In the genomic region with DNA sequence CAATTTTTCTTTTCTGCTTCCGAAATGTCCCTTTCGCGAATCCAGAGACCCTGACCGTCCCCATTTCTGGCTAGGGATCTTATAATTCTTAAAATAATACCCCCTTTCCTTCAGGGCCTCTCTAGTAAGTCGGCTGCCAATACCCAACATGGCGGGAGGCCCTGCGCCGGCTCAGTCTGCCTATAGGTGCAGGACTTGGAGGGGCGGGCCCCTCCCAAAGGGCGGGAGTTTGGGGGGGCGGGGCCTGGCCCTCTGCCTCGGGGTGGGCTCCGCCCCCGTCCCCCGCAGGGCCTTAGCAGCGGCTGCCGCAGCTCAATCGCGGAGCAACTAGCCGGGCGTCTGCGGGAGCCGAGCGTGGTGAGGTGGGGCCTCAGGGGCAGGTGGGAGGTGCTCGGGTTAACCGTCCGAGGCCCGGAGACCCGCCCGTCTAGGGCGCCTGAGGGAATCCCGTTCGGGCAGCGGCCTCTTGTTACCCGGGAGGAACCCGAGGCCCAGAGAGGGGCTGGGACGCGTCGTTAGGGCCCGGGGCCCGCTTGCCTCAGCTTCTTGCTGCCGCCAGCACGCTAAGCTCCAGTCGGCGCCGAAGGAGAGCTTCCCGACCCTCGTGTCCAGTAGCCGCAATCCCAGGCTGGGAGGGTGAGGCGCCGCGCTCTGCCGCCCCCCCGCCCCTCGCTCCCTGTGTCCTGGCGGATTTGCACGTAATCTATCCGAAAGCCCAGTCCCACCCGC, we compare ENCODE assay signal across 1 cellular context.
TF ChIP-seq lines count a peak whose summit lies in the region.

A gene with protein sequence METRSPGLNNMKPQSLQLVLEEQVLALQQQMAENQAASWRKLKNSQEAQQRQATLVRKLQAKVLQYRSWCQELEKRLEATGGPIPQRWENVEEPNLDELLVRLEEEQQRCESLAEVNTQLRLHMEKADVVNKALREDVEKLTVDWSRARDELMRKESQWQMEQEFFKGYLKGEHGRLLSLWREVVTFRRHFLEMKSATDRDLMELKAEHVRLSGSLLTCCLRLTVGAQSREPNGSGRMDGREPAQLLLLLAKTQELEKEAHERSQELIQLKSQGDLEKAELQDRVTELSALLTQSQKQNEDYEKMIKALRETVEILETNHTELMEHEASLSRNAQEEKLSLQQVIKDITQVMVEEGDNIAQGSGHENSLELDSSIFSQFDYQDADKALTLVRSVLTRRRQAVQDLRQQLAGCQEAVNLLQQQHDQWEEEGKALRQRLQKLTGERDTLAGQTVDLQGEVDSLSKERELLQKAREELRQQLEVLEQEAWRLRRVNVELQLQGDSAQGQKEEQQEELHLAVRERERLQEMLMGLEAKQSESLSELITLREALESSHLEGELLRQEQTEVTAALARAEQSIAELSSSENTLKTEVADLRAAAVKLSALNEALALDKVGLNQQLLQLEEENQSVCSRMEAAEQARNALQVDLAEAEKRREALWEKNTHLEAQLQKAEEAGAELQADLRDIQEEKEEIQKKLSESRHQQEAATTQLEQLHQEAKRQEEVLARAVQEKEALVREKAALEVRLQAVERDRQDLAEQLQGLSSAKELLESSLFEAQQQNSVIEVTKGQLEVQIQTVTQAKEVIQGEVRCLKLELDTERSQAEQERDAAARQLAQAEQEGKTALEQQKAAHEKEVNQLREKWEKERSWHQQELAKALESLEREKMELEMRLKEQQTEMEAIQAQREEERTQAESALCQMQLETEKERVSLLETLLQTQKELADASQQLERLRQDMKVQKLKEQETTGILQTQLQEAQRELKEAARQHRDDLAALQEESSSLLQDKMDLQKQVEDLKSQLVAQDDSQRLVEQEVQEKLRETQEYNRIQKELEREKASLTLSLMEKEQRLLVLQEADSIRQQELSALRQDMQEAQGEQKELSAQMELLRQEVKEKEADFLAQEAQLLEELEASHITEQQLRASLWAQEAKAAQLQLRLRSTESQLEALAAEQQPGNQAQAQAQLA (N-terminal part only) (plus strand): TSS at position 718 of the 729 bp plus-strand sequence. CDS start 6,770 bp downstream, outside the sequence.

TF ChIP-seq in HepG2, 621 proteins besides CTCF, POLR2A, EP300 and RAD21 (continued from another document and continues in another):
- TF ChIP-seq YY1 (IDR thresholded peaks at IDR 0.05; ENCODE audit: insufficient read depth, insufficient replicate concordance, low read depth, low read length) (peak; percentile 98), PLRG1 (conservative IDR thresholded peaks at IDR 0.05) (no peak), NBN (conservative IDR thresholded peaks at IDR 0.05) (no peak), SMC3 (IDR thresholded peaks at IDR 0.05; ENCODE audit: low read length) (no peak), ZNF83 (CRISPR knock-in tag; IDR thresholded peaks at IDR 0.05; ENCODE audit: borderline replicate concordance) (0 out of 2 replicates have a peak, but pooled peaks have one; percentile 46), STAG1 (CRISPR knock-in tag; IDR thresholded peaks at IDR 0.05) (no peak), ZNF564 (CRISPR knock-in tag; IDR thresholded peaks at IDR 0.05) (peak; percentile 94), RBFOX2 (IDR thresholded peaks at IDR 0.05; ENCODE audit: low read depth, low read length) (peak; percentile 97), IRF2 (CRISPR knock-in tag; IDR thresholded peaks at IDR 0.05) (peak; percentile 67), NR2F6 (IDR thresholded peaks at IDR 0.05) (no peak), NR2F6 (CRISPR knock-in tag; IDR thresholded peaks at IDR 0.05) (no peak; the same call in none of the 2 replicates), MBNL3 (CRISPR knock-in tag; conservative IDR thresholded peaks at IDR 0.05) (no peak), ZNF552 (CRISPR knock-in tag; IDR thresholded peaks at IDR 0.05; ENCODE audit: borderline replicate concordance) (peak; percentile 97), NR1H2 (CRISPR knock-in tag; IDR thresholded peaks at IDR 0.05; ENCODE audit: borderline replicate concordance, low read depth) (peak; percentile 82; the same call in 1 of the 2 replicates), ASH2L (IDR thresholded peaks at IDR 0.05; ENCODE audit: insufficient read length, low read depth, low read length) (peak; percentile 94), SAFB2 (CRISPR knock-in tag; IDR thresholded peaks at IDR 0.05; ENCODE audit: borderline replicate concordance, low read depth) (peak; percentile 87; the same call in 1 of the 2 replicates), ZNF441 (CRISPR knock-in tag; IDR thresholded peaks at IDR 0.05; ENCODE audit: borderline replicate concordance) (peak; percentile 83), PHF8 (CRISPR knock-in tag; IDR thresholded peaks at IDR 0.05) (peak; percentile 91), NCOR1 (IDR thresholded peaks at IDR 0.05; ENCODE audit: borderline replicate concordance, low read length) (0 out of 2 replicates have a peak, but pooled peaks have one; percentile 60), ZNF12 (CRISPR knock-in tag; IDR thresholded peaks at IDR 0.05) (peak; percentile 62), FOXC1 (CRISPR knock-in tag; IDR thresholded peaks at IDR 0.05; ENCODE audit: borderline replicate concordance) (peak; percentile 98)
- TF ChIP-seq, protein P1, sequence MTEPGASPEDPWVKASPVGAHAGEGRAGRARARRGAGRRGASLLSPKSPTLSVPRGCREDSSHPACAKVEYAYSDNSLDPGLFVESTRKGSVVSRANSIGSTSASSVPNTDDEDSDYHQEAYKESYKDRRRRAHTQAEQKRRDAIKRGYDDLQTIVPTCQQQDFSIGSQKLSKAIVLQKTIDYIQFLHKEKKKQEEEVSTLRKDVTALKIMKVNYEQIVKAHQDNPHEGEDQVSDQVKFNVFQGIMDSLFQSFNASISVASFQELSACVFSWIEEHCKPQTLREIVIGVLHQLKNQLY (CRISPR knock-in tag; IDR thresholded peaks at IDR 0.05) = 0 out of 2 replicates have a peak, but pooled peaks have one; percentile 21
- TF ChIP-seq, protein P2, sequence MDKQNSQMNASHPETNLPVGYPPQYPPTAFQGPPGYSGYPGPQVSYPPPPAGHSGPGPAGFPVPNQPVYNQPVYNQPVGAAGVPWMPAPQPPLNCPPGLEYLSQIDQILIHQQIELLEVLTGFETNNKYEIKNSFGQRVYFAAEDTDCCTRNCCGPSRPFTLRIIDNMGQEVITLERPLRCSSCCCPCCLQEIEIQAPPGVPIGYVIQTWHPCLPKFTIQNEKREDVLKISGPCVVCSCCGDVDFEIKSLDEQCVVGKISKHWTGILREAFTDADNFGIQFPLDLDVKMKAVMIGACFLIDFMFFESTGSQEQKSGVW (CRISPR knock-in tag; IDR thresholded peaks at IDR 0.05; ENCODE audit: borderline replicate concordance) = 0 out of 2 replicates have a peak, but pooled peaks have one; percentile 84
- TF ChIP-seq, protein P3, sequence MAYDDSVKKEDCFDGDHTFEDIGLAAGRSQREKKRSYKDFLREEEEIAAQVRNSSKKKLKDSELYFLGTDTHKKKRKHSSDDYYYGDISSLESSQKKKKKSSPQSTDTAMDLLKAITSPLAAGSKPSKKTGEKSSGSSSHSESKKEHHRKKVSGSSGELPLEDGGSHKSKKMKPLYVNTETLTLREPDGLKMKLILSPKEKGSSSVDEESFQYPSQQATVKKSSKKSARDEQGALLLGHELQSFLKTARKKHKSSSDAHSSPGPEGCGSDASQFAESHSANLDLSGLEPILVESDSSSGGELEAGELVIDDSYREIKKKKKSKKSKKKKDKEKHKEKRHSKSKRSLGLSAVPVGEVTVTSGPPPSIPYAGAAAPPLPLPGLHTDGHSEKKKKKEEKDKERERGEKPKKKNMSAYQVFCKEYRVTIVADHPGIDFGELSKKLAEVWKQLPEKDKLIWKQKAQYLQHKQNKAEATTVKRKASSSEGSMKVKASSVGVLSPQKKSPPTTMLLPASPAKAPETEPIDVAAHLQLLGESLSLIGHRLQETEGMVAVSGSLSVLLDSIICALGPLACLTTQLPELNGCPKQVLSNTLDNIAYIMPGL (CRISPR knock-in tag; IDR thresholded peaks at IDR 0.05; ENCODE audit: borderline replicate concordance in 1 of 2, low read depth in 1 of 2) = peak; percentile 65 to 86; a peak in 3 of 4 replicates
- TF ChIP-seq, protein P4, sequence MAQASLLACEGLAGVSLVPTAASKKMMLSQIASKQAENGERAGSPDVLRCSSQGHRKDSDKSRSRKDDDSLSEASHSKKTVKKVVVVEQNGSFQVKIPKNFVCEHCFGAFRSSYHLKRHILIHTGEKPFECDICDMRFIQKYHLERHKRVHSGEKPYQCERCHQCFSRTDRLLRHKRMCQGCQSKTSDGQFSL (CRISPR knock-in tag; IDR thresholded peaks at IDR 0.05) = peak; percentile 92
- TF ChIP-seq, protein P5, sequence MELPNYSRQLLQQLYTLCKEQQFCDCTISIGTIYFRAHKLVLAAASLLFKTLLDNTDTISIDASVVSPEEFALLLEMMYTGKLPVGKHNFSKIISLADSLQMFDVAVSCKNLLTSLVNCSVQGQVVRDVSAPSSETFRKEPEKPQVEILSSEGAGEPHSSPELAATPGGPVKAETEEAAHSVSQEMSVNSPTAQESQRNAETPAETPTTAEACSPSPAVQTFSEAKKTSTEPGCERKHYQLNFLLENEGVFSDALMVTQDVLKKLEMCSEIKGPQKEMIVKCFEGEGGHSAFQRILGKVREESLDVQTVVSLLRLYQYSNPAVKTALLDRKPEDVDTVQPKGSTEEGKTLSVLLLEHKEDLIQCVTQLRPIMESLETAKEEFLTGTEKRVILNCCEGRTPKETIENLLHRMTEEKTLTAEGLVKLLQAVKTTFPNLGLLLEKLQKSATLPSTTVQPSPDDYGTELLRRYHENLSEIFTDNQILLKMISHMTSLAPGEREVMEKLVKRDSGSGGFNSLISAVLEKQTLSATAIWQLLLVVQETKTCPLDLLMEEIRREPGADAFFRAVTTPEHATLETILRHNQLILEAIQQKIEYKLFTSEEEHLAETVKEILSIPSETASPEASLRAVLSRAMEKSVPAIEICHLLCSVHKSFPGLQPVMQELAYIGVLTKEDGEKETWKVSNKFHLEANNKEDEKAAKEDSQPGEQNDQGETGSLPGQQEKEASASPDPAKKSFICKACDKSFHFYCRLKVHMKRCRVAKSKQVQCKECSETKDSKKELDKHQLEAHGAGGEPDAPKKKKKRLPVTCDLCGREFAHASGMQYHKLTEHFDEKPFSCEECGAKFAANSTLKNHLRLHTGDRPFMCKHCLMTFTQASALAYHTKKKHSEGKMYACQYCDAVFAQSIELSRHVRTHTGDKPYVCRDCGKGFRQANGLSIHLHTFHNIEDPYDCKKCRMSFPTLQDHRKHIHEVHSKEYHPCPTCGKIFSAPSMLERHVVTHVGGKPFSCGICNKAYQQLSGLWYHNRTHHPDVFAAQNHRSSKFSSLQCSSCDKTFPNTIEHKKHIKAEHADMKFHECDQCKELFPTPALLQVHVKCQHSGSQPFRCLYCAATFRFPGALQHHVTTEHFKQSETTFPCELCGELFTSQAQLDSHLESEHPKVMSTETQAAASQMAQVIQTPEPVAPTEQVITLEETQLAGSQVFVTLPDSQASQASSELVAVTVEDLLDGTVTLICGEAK (IDR thresholded peaks at IDR 0.05) = no peak
- TF ChIP-seq, protein P5 (CRISPR knock-in tag; IDR thresholded peaks at IDR 0.05) = peak; percentile 72; the same call in 1 of the 2 replicates
- TF ChIP-seq, protein P6, sequence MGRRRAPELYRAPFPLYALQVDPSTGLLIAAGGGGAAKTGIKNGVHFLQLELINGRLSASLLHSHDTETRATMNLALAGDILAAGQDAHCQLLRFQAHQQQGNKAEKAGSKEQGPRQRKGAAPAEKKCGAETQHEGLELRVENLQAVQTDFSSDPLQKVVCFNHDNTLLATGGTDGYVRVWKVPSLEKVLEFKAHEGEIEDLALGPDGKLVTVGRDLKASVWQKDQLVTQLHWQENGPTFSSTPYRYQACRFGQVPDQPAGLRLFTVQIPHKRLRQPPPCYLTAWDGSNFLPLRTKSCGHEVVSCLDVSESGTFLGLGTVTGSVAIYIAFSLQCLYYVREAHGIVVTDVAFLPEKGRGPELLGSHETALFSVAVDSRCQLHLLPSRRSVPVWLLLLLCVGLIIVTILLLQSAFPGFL (CRISPR knock-in tag; IDR thresholded peaks at IDR 0.05) = no peak
